ENCODE assay signal across 1 cellular context in genomic region chr5:148374693-148375360, GRCh38.
TF ChIP-seq lines count a peak whose summit lies in the region.

No MANE protein-coding gene starts in this region.

TF ChIP-seq in HepG2, 621 proteins besides CTCF, POLR2A, EP300 and RAD21 (continues in another document):
- TF ChIP-seq HMG20B (CRISPR knock-in tag; conservative IDR thresholded peaks at IDR 0.05) (0 out of 2 replicates have a peak, but pooled peaks have one; percentile 48), HMGXB3 (CRISPR knock-in tag; IDR thresholded peaks at IDR 0.05; ENCODE audit: borderline replicate concordance) (0 out of 2 replicates have a peak, but pooled peaks have one; percentile 58), SMC3 (IDR thresholded peaks at IDR 0.05; ENCODE audit: low read length) (peak; percentile 92), ZGPAT (CRISPR knock-in tag; IDR thresholded peaks at IDR 0.05) (0 out of 2 replicates have a peak, but pooled peaks have one; percentile 28), CEBPB (IDR thresholded peaks at IDR 0.05; ENCODE audit: borderline replicate concordance, low read depth, low read length) (peak; percentile 53; the same call in 1 of the 2 replicates), GATAD1 (CRISPR knock-in tag; IDR thresholded peaks at IDR 0.05) (0 out of 2 replicates have a peak, but pooled peaks have one; percentile 15), ZKSCAN8 (CRISPR knock-in tag; IDR thresholded peaks at IDR 0.05; ENCODE audit: borderline replicate concordance) (peak; percentile 40; the same call in 1 of the 2 replicates), HNF4G (IDR thresholded peaks at IDR 0.05; ENCODE audit: borderline replicate concordance, low read depth, low read length) (peak; percentile 61), HNF4G (CRISPR knock-in tag; IDR thresholded peaks at IDR 0.05; ENCODE audit: borderline replicate concordance, low read depth) (no peak), HOXA9 (CRISPR knock-in tag; IDR thresholded peaks at IDR 0.05; ENCODE audit: borderline replicate concordance) (no peak), CBX2 (IDR thresholded peaks at IDR 0.05; ENCODE audit: low read depth, low read length) (no peak), CBX2 (CRISPR knock-in tag; IDR thresholded peaks at IDR 0.05; ENCODE audit: low read depth) (no peak), DBP (CRISPR knock-in tag; IDR thresholded peaks at IDR 0.05; ENCODE audit: not compliant biosample characterization) (no peak), BCL6 (CRISPR knock-in tag; IDR thresholded peaks at IDR 0.05) (no peak; the same call in 1 of the 2 replicates), NR2F6 (IDR thresholded peaks at IDR 0.05) (no peak), NR2F6 (CRISPR knock-in tag; IDR thresholded peaks at IDR 0.05) (0 out of 2 replicates have a peak, but pooled peaks have one; percentile 9), TEAD3 (CRISPR knock-in tag; optimal IDR thresholded peaks at IDR 0.05; ENCODE audit: borderline replicate concordance) (peak; percentile 87), REPIN1 (CRISPR knock-in tag; IDR thresholded peaks at IDR 0.05; ENCODE audit: borderline replicate concordance, low read depth) (peak; percentile 18; the same call in 1 of the 2 replicates), USF2 (IDR thresholded peaks at IDR 0.05; ENCODE audit: low read depth, low read length) (0 out of 2 replicates have a peak, but pooled peaks have one; percentile 38), USF2 (CRISPR knock-in tag; IDR thresholded peaks at IDR 0.05; ENCODE audit: borderline replicate concordance) (peak; percentile 58; the same call in 1 of the 2 replicates), NFYC (CRISPR knock-in tag; IDR thresholded peaks at IDR 0.05) (no peak), NFE2L2 (IDR thresholded peaks at IDR 0.05; ENCODE audit: low read length) (peak; percentile 11; the same call in 1 of the 2 replicates), TFDP2 (CRISPR knock-in tag; IDR thresholded peaks at IDR 0.05) (no peak), ZSCAN5A (CRISPR knock-in tag; IDR thresholded peaks at IDR 0.05; ENCODE audit: borderline replicate concordance) (0 out of 2 replicates have a peak, but pooled peaks have one; percentile 33), ZFP36 (IDR thresholded peaks at IDR 0.05; ENCODE audit: borderline replicate concordance, low read depth, low read length, partially characterized antibody) (peak; percentile 50), MYPOP (CRISPR knock-in tag; IDR thresholded peaks at IDR 0.05) (peak; percentile 25; the same call in 1 of the 2 replicates), CCDC6 (CRISPR knock-in tag; IDR thresholded peaks at IDR 0.05) (peak; percentile 46; the same call in 1 of the 2 replicates), THAP11 (CRISPR knock-in tag; IDR thresholded peaks at IDR 0.05) (peak; percentile 44; the same call in 1 of the 2 replicates), ZNF331 (CRISPR knock-in tag; IDR thresholded peaks at IDR 0.05) (peak; percentile 55; the same call in 1 of the 2 replicates), GATAD2A (CRISPR knock-in tag; IDR thresholded peaks at IDR 0.05) (peak; percentile 51; the same call in 1 of the 2 replicates), PRDM10 (CRISPR knock-in tag; IDR thresholded peaks at IDR 0.05; ENCODE audit: low read depth) (0 out of 2 replicates have a peak, but pooled peaks have one; percentile 27), ZMYM4 (CRISPR knock-in tag; IDR thresholded peaks at IDR 0.05) (peak; percentile 33; the same call in 1 of the 2 replicates), SAP130 (CRISPR knock-in tag; IDR thresholded peaks at IDR 0.05; ENCODE audit: low read depth) (peak; percentile 27; the same call in 1 of the 2 replicates), RXRB (CRISPR knock-in tag; IDR thresholded peaks at IDR 0.05; ENCODE audit: borderline replicate concordance) (peak; percentile 38; the same call in 1 of the 2 replicates), CEBPG (CRISPR knock-in tag; IDR thresholded peaks at IDR 0.05) (peak; percentile 66), STAG1 (CRISPR knock-in tag; IDR thresholded peaks at IDR 0.05) (peak; percentile 84), ZBTB25 (CRISPR knock-in tag; IDR thresholded peaks at IDR 0.05) (peak; percentile 49; the same call in 1 of the 2 replicates), PPARG (CRISPR knock-in tag; conservative IDR thresholded peaks at IDR 0.05) (peak; percentile 39; the same call in 1 of the 2 replicates), FOXK1 (CRISPR knock-in tag; IDR thresholded peaks at IDR 0.05; ENCODE audit: borderline replicate concordance, low read depth) (peak; percentile 50; the same call in 1 of the 2 replicates)
